In the genomic region with DNA sequence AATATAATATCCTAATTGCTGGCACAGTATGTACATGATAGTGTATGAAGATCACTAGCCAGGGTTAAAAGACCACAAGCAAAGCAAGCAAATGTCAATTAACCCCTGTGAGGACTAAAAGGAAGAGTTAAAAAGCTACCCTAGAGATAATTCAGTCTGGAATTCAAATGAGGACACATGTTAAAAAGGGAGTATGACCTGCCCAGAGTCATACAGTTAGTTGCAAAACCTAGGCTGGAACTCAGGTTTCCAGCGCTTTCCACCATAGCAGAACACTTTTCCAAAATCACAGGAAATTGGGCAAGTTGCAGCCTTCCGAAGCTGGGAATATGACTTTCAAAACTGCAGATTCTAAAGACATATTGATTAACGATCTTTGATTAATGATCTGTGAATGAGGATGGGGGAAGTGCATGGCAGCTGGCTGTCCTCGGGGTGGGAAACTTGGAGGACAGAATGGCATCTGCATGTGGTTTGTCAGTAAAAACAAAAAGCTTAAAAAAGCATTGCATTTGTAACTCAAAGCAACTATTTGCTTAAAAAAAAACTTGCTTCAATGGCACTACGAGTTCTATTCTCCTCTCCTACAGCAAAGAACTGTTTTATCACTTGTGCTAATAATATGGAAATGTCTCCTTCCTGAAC, we compare ENCODE assay signal across 1 cellular context.
TF ChIP-seq lines count a peak whose summit lies in the region.

No MANE protein-coding gene starts in this region.

TF ChIP-seq in H1, 55 proteins besides CTCF, POLR2A, EP300 and RAD21:
- no peak for TF ChIP-seq NRF1 (IDR thresholded peaks at IDR 0.05; ENCODE audit: low read depth, low read length)
- TF ChIP-seq BRCA1 (IDR thresholded peaks at IDR 0.05; ENCODE audit: low read depth, low read length) = no peak
- no peak for TF ChIP-seq ATF3 (IDR thresholded peaks at IDR 0.05; ENCODE audit: insufficient read depth, low read depth, low read length)
- TF ChIP-seq TAF1 (IDR thresholded peaks at IDR 0.05; ENCODE audit: low read depth, low read length) = no peak
- no peak for TF ChIP-seq SIX5 (IDR thresholded peaks at IDR 0.05; ENCODE audit: low read depth, low read length)
- no peak for TF ChIP-seq SRF (IDR thresholded peaks at IDR 0.05; ENCODE audit: low read depth, low read length)
- no peak for TF ChIP-seq CBX5 (IDR thresholded peaks at IDR 0.05; ENCODE audit: low read depth, low read length)
- no peak for TF ChIP-seq NANOG (IDR thresholded peaks at IDR 0.05; ENCODE audit: insufficient read depth, low read depth, low read length, poor library complexity, severe bottlenecking)
- no peak for TF ChIP-seq TBP (IDR thresholded peaks at IDR 0.05; ENCODE audit: low read depth, low read length)
- TF ChIP-seq POU5F1 (IDR thresholded peaks at IDR 0.05; ENCODE audit: low read depth, low read length) = no peak
- no peak for TF ChIP-seq SP2 (IDR thresholded peaks at IDR 0.05; ENCODE audit: low read length)
- TF ChIP-seq, protein P1, sequence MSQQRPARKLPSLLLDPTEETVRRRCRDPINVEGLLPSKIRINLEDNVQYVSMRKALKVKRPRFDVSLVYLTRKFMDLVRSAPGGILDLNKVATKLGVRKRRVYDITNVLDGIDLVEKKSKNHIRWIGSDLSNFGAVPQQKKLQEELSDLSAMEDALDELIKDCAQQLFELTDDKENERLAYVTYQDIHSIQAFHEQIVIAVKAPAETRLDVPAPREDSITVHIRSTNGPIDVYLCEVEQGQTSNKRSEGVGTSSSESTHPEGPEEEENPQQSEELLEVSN (IDR thresholded peaks at IDR 0.05) = no peak
- no peak for TF ChIP-seq CEBPB (IDR thresholded peaks at IDR 0.05; ENCODE audit: low read depth, low read length)
- TF ChIP-seq JUND (IDR thresholded peaks at IDR 0.05; ENCODE audit: low read length) = no peak
- TF ChIP-seq KDM5A (IDR thresholded peaks at IDR 0.05; ENCODE audit: low read length) = no peak
- no peak for TF ChIP-seq GTF2F1 (IDR thresholded peaks at IDR 0.05; ENCODE audit: borderline replicate concordance, low read depth, low read length)
